ENCODE assay signal across 1 cellular context in the genomic region with DNA sequence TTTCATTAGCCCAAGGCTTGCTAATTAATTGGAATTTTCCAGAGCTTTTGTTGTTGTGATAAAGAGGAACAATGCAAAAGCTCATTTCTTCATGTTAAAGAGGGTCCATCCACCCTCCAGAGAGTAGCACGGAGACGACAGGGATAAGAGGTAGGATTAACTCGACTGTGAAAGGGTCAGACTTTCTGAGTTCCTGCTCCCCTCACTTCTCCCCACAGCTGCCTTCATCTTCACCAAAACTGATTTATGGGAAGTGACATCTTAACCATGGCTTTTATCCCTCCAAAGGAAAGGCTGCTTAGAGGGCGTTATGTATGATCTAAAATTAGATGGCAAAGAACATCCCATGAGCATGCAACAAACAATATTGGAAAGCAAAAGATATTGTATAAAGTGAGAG.
TF ChIP-seq lines count a peak whose summit lies in the region.

No MANE protein-coding gene starts in this region.

TF ChIP-seq in SK-N-SH, 30 proteins besides CTCF, POLR2A, EP300 and RAD21 (continued from another document):
- TF ChIP-seq REST (IDR thresholded peaks at IDR 0.05; ENCODE audit: low read depth, low read length) (no peak), IRF3 (IDR thresholded peaks at IDR 0.05; ENCODE audit: low read depth, low read length) (no peak), SMC3 (IDR thresholded peaks at IDR 0.05; ENCODE audit: low read depth, low read length) (no peak), NFIC (IDR thresholded peaks at IDR 0.05; ENCODE audit: borderline replicate concordance) (no peak), JUND (IDR thresholded peaks at IDR 0.05) (no peak), RFX5 (IDR thresholded peaks at IDR 0.05; ENCODE audit: low read length) (no peak), RCOR1 (IDR thresholded peaks at IDR 0.05; ENCODE audit: low read length) (no peak), NRF1 (IDR thresholded peaks at IDR 0.05; ENCODE audit: low read depth, low read length) (no peak), TCF12 (IDR thresholded peaks at IDR 0.05) (no peak), MEF2A (IDR thresholded peaks at IDR 0.05; ENCODE audit: borderline replicate concordance, low read depth) (no peak), POLR2AphosphoS5 (IDR thresholded peaks at IDR 0.05; ENCODE audit: low read depth, low read length) (no peak), FOXJ3 (CRISPR knock-in tag; IDR thresholded peaks at IDR 0.05) (no peak), RXRA (IDR thresholded peaks at IDR 0.05; ENCODE audit: borderline replicate concordance, low read depth) (no peak), YY1 (IDR thresholded peaks at IDR 0.05; ENCODE audit: low read depth) (no peak)
